In the genomic region with DNA sequence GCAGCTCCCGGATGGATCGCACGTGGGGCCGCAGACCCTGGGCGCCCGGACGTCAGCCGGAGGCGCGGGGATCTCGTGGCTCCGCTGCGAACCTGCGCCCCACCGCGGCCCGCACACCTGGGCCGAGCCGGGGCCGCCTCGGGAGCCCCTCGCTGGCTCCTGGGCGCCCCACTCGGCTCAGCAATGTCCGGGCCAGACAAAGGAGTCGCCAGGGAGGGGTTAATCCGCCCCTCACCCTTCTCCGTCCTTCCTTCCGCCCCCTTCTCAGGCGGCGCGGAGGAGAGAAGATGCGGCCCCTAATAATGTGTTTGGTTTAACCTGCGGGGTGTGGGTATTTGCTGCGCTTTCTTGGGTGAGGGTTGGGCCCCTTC, we compare ENCODE assay signal across 8 cellular contexts. TPM values are rescaled to one million over a fixed set of nuclear protein-coding genes. Genes with fewer than 3 reads are reported as not detected.
DNase-seq lines count a peak whose midpoint lies in the region; ATAC-seq, FAIRE-seq and TF ChIP-seq lines count a peak whose summit lies in the region.
"Had no signal": no experiment of that assay in that cellular context is flagged by ENCODE, and none has a peak within 500 bp of the region (broad histone marks: within the 10 kb centered on the region; RNA-seq: fewer than 3 reads in every experiment).

No MANE protein-coding gene starts in this region.

- TF ChIP-seq CTCF in Loucy (conservative IDR thresholded peaks at IDR 0.05; ENCODE audit: low read length) (no peak), mammary epithelial cell (conservative IDR thresholded peaks at IDR 0.05 in 1 of 2, IDR thresholded peaks at IDR 0.05 in 1 of 2; ENCODE audit: extremely low read depth in 1 of 2, insufficient read depth in 1 of 2, low read depth in 1 of 2, low read length in 2 of 2) (no peak), right lobe of liver (IDR thresholded peaks at IDR 0.05) (no peak), testis (IDR thresholded peaks at IDR 0.05) (no peak), D721Med (IDR thresholded peaks at IDR 0.05; ENCODE audit: insufficient read depth, missing control alignments) (no peak)

- FAIRE-seq in D721Med (lab: Jason Lieb, UNC) = no peak

- intact Hi-C loops in mammary epithelial cell (cut with micrococcal nuclease) (no loop called here), right lobe of liver (cut with DNase I) (no loop called here), testis (cut with DNase I; ENCODE audit: low total_unique reads) (no loop called here)

- peaks cover 48% of the 10 kb centered on the region for H3K4me1 ChIP-seq in Loucy (ENCODE audit: insufficient read depth, low read length, poor library complexity, severe bottlenecking)
- peaks cover 30% of the 10 kb centered on the region for H3K4me1 ChIP-seq in mammary epithelial cell (ENCODE audit: insufficient read depth, low read length)
- peaks cover 0 to 53% (median 28%) of the 10 kb centered on the region in 4 donors for H3K4me1 ChIP-seq in right lobe of liver
- peaks cover 22% of the 10 kb centered on the region for H3K4me1 ChIP-seq in testis

- H3K79me2 ChIP-seq in Loucy (ENCODE audit: insufficient read depth, low read length) (peaks cover 90% of the 10 kb centered on the region), mammary epithelial cell (ENCODE audit: insufficient read depth, low read length) (peaks cover 62% of the 10 kb centered on the region)

- H2AFZ ChIP-seq in Loucy (ENCODE audit: low read length) (no peak overlapping the region), mammary epithelial cell (ENCODE audit: low read depth, low read length) (no peak overlapping the region)

- H3K36me3 ChIP-seq in Loucy (ENCODE audit: insufficient read depth, low read length) (no peaks in the 10 kb centered on the region), mammary epithelial cell (ENCODE audit: insufficient read depth, low read length) (no peaks in the 10 kb centered on the region), right lobe of liver (no peaks in the 10 kb centered on the region), testis (ENCODE audit: low read depth, missing control alignments) (no peaks in the 10 kb centered on the region)

- dilution Hi-C loops in mammary epithelial cell (cut with HindIII; ENCODE audit: low sequenced_read_pairs) = no loop called here

- H3K9me3 ChIP-seq in Loucy (ENCODE audit: insufficient read depth, low read depth, low read length) (no peaks in the 10 kb centered on the region), mammary epithelial cell (replicated peaks; ENCODE audit: insufficient read depth, low read length) (no peaks in the 10 kb centered on the region), right lobe of liver (no peaks in the 10 kb centered on the region), testis (no peaks in the 10 kb centered on the region)

- H3K27ac ChIP-seq in mammary epithelial cell (ENCODE audit: insufficient read depth, low read depth, low read length) (peak overlapping the region; percentile 88), right lobe of liver (peak overlapping the region; percentile 86 to 98 (median 96)), testis (peak overlapping the region; percentile 87 to 90)

- H4K20me1 ChIP-seq in Loucy (ENCODE audit: insufficient read depth, low read length, poor library complexity, severe bottlenecking) (peaks cover 44% of the 10 kb centered on the region), mammary epithelial cell (ENCODE audit: insufficient read depth, low read length) (no peaks in the 10 kb centered on the region)

- CTCF ChIA-PET in mammary epithelial cell (lab: Charles Lee; ENCODE audit: low non-redundant PET) = no interaction called here

- in situ Hi-C loops in mammary epithelial cell (cut with MboI; ENCODE audit: low sequenced_read_pairs in 2 of 2) = no loop called here

- H3K9ac ChIP-seq in Loucy (ENCODE audit: low read depth, low read length, poor library complexity, severe bottlenecking) (peak overlapping the region; percentile 99), mammary epithelial cell (ENCODE audit: insufficient read depth, low read length) (peak overlapping the region; percentile 96)

- TF ChIP-seq POLR2A in right lobe of liver (IDR thresholded peaks at IDR 0.05) (no peak), testis (IDR thresholded peaks at IDR 0.05) (no peak)

- no peaks in the 10 kb centered on the region for H3F3A ChIP-seq in Loucy (ENCODE audit: low read depth)

- BruUV-seq in mammary epithelial cell (replicated peaks; lab: Mats Ljungman, UMichigan) = no TSS peak

- ATAC-seq in right lobe of liver = no peak

- DNase-seq in mammary epithelial cell (no peak), right lobe of liver (peak in 1 of 3 donors; percentile 32), testis (no peak), NCI-H446 treated with DMSO at 0.1 percent for 48 hours (lab: John Stamatoyannopoulos, UW) (no peak), SIG-M5 treated with dmso at 0.1 percent for 504 hours (lab: John Stamatoyannopoulos, UW; ENCODE audit: unreplicated experiment) (no peak), D721Med (ENCODE audit: insufficient read length, low spot score) (no peak)
- DNase-seq: activated CD4-positive, alpha-beta T cell treated with anti-CD3 and anti-CD28 coated beads, Interleukin-2, amount 50 U/mL, for 48 hours had no signal

- no peaks in the 10 kb centered on the region for H3K9me2 ChIP-seq in Loucy (replicated peaks; ENCODE audit: low read depth, low read length)

- WGBS in mammary epithelial cell (ENCODE audit: low coverage, missing lambda C conversion rate) = 0% methylated on average over 20 of the region's 35 CpGs
- 0% methylated on average over 3 of the region's 35 CpGs for WGBS in right lobe of liver (ENCODE audit: insufficient coverage, low coverage, low lambda C conversion rate, missing lambda C conversion rate)
- 1 to 3% methylated on average over 15 to 35 of the region's 35 CpGs for WGBS in testis, 2 donors

- H3K4me2 ChIP-seq in Loucy (ENCODE audit: low read depth, low read length, poor library complexity, severe bottlenecking) = peak overlapping the region; percentile 86
- peak overlapping the region; percentile 91 for H3K4me2 ChIP-seq in mammary epithelial cell (ENCODE audit: insufficient read depth, low read depth, low read length)

- H3K27me3 ChIP-seq in Loucy (ENCODE audit: insufficient read depth, low read length, poor library complexity, severe bottlenecking) = peaks cover 21% of the 10 kb centered on the region
- no peaks in the 10 kb centered on the region for H3K27me3 ChIP-seq in mammary epithelial cell (ENCODE audit: insufficient read depth, low read length)
- H3K27me3 ChIP-seq in right lobe of liver = no peaks in the 10 kb centered on the region
- no peaks in the 10 kb centered on the region for H3K27me3 ChIP-seq in testis

- H3K4me3 ChIP-seq in Loucy (ENCODE audit: low read length, poor library complexity, severe bottlenecking) = peak overlapping the region; percentile 95
- H3K4me3 ChIP-seq in mammary epithelial cell (replicated peaks in 1 of 3; ENCODE audit: insufficient read depth in 1 of 3, low read depth in 2 of 3, low read length in 3 of 3) = peak overlapping the region; percentile 88 to 99 (median 95)
- peak overlapping the region; percentile 61 to 80 (median 80) for H3K4me3 ChIP-seq in right lobe of liver
- peak overlapping the region; percentile 66 to 81 for H3K4me3 ChIP-seq in testis

RNA-seq across cellular contexts. Expression of a gene that starts 47.6 kb away (rescaled TPM):
- total RNA-seq in mammary epithelial cell (10 to 100 TPM; 36.5 to 71.7 TPM), right lobe of liver (100 to 1,000 TPM in 1 of 6 experiments, 10 to 100 TPM in 5; 60.9 to 104 (median 86.1) TPM), testis (100 to 1,000 TPM; 131 to 150 TPM)
- polyA plus RNA-seq in mammary epithelial cell (30.5 TPM), testis (ENCODE audit: insufficient read depth, low read depth, low replicate concordance) (77.1 TPM)
- polyA minus RNA-seq in mammary epithelial cell = 28.5 TPM

RNA-seq across cellular contexts. Expression of a gene that starts 52.6 kb away (rescaled TPM):
- total RNA-seq in mammary epithelial cell = 1 to 10 TPM; 2.2 to 9.1 TPM
- 1.6 TPM for polyA plus RNA-seq in mammary epithelial cell
- 0.67 TPM for polyA minus RNA-seq in mammary epithelial cell
- 1 to 10 TPM; 2.5 to 6.4 (median 4.9) TPM for total RNA-seq in right lobe of liver
- total RNA-seq in testis = 10 to 100 TPM; 29.2 to 30.2 TPM
- 11.3 TPM for polyA plus RNA-seq in testis (ENCODE audit: insufficient read depth, low read depth, low replicate concordance)
